8 cellular contexts compared by ENCODE assay signal in the genomic region with DNA sequence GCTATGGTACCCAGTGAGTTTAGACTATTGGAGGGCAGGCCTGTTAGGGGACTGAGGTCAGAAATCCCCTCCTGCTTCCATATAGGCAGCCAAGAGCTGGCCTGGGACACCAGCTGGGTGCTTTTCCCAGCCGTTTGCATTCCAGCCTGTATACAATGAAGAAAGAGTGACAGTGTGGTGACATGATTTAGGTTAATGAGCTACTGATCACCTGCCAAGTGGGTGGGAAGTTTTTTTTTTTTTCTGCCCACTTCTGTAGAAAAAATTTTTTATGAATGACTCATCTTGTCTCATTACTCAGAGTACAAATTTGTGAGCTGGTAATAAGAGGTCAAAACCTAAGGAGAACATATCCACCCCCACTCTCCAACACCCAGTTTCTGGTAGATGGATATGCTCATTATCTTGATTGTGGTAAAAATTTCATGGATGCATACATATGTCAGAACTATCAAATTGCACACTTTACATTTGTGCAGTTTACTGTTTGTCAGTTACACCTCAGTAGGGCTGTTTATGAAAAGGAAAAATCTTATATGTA. TPM values are rescaled to one million over a fixed set of nuclear protein-coding genes. Genes with fewer than 3 reads are reported as not detected.
DNase-seq lines count a peak whose midpoint lies in the region; ATAC-seq and TF ChIP-seq lines count a peak whose summit lies in the region.

No MANE protein-coding gene starts in this region.

- H3K4me3 ChIP-seq in lower lobe of right lung, result no peak overlapping the region

- peaks cover 6% of the 10 kb centered on the region for H3K4me1 Mint-ChIP-seq in activated T-helper 17 cell treated with anti-CD3 and anti-CD28 coated beads, Interleukin-2, amount 50 U/mL, for 72 hours

- H3K27ac Mint-ChIP-seq in activated T-helper 17 cell treated with anti-CD3 and anti-CD28 coated beads, Interleukin-2, amount 50 U/mL, for 72 hours, result no peak overlapping the region

- no peaks in the 10 kb centered on the region for H3K9me3 ChIP-seq in lower lobe of right lung

- H3K36me3 Mint-ChIP-seq in activated T-helper 17 cell treated with anti-CD3 and anti-CD28 coated beads, Interleukin-2, amount 50 U/mL, for 72 hours (ENCODE audit: low read depth), result no peaks in the 10 kb centered on the region

- H3K9me3 Mint-ChIP-seq in activated T-helper 17 cell treated with anti-CD3 and anti-CD28 coated beads, Interleukin-2, amount 50 U/mL, for 72 hours, result no peaks in the 10 kb centered on the region

- POLR2A ChIA-PET in HEK293T (lab: Yijun Ruan, JAX), result interaction anchor here (0.8 to 4.2 kb wide), 5 partner anchors 10 to 40 kb away, joined by 3 to 22 read pairs (median 3); a partner anchor contains a TSS

- intact Hi-C loops in lower lobe of right lung (cut with DNase I), result no loop called here

- no peaks in the 10 kb centered on the region for H3K4me1 ChIP-seq in lower lobe of right lung

- no peaks in the 10 kb centered on the region for H3K27me3 Mint-ChIP-seq in activated T-helper 17 cell treated with anti-CD3 and anti-CD28 coated beads, Interleukin-2, amount 50 U/mL, for 72 hours

- DNase-seq in Ammon's horn (ENCODE audit: low spot score) (peak; percentile 20), HEK293T (ENCODE audit: extremely low spot score) (no peak), lower lobe of right lung (no peak), NCI-H128 (lab: John Stamatoyannopoulos, UW; ENCODE audit: unreplicated experiment) (no peak)
- DNase-seq in activated effector memory CD4-positive, alpha-beta T cell treated with Interleukin-2 at 50 U/mL for 16 hours, result no peak

- H3K4me3 Mint-ChIP-seq in activated T-helper 17 cell treated with anti-CD3 and anti-CD28 coated beads, Interleukin-2, amount 50 U/mL, for 72 hours, result no peak overlapping the region

- H3K36me3 ChIP-seq in lower lobe of right lung, result no peaks in the 10 kb centered on the region

- H3K27me3 ChIP-seq in lower lobe of right lung (ENCODE audit: low read depth), result no peaks in the 10 kb centered on the region

- peak; percentile 91 for ATAC-seq in activated T-helper 17 cell treated with anti-CD3 and anti-CD28 coated beads, Interleukin-2, amount 50 U/mL, for 72 hours (replicated peaks)
- ATAC-seq in lower lobe of right lung (peak; percentile 70 to 88), GM21825 (IDR thresholded peaks at IDR 0.05; ENCODE audit: unreplicated experiment) (no peak), HG03135 (IDR thresholded peaks at IDR 0.05; ENCODE audit: unreplicated experiment) (no peak)

- CTCF ChIA-PET in HEK293T (lab: Yijun Ruan, JAX), result interaction anchor here (0.6 to 1.3 kb wide), 2 partner anchors 28 to 99 kb away, joined by 3 to 6 read pairs; no protein-coding TSS in a partner anchor

- TF ChIP-seq CTCF in lower lobe of right lung (IDR thresholded peaks at IDR 0.05), result no peak

- H3K27ac ChIP-seq in lower lobe of right lung, result no peak overlapping the region

TF ChIP-seq in HEK293T, 16 proteins besides CTCF, POLR2A, EP300 and RAD21:
- TF ChIP-seq FOXK2 (IDR thresholded peaks at IDR 0.05), result no peak
- no peak for TF ChIP-seq HDGF (IDR thresholded peaks at IDR 0.05; ENCODE audit: borderline replicate concordance)
- no peak for TF ChIP-seq TARDBP (IDR thresholded peaks at IDR 0.05)
- TF ChIP-seq, protein P1, sequence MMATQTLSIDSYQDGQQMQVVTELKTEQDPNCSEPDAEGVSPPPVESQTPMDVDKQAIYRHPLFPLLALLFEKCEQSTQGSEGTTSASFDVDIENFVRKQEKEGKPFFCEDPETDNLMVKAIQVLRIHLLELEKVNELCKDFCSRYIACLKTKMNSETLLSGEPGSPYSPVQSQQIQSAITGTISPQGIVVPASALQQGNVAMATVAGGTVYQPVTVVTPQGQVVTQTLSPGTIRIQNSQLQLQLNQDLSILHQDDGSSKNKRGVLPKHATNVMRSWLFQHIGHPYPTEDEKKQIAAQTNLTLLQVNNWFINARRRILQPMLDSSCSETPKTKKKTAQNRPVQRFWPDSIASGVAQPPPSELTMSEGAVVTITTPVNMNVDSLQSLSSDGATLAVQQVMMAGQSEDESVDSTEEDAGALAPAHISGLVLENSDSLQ (IDR thresholded peaks at IDR 0.05), result peak; percentile 78
- TF ChIP-seq ZNF384 (IDR thresholded peaks at IDR 0.05), result peak; percentile 85
- TF ChIP-seq LEF1 (IDR thresholded peaks at IDR 0.05; ENCODE audit: borderline replicate concordance), result no peak
TF ChIP-seq in HEK293T: peak in this region for 2.

RNA-seq across cellular contexts. Expression of a gene that starts 16.4 kb away (rescaled TPM):
- total RNA-seq in activated T-helper 17 cell treated with anti-CD3 and anti-CD28 coated beads, Interleukin-2, amount 50 U/mL, for 72 hours, result 1 to 10 TPM; 2.7 to 5.5 TPM
- total RNA-seq in lower lobe of right lung, result 52.9 TPM

RNA-seq across cellular contexts. Expression of a gene that starts 35.5 kb away (rescaled TPM):
- 10 to 100 TPM; 87.5 to 93.4 TPM for total RNA-seq in activated T-helper 17 cell treated with anti-CD3 and anti-CD28 coated beads, Interleukin-2, amount 50 U/mL, for 72 hours
- 98.1 TPM for total RNA-seq in lower lobe of right lung

RNA-seq across cellular contexts. Expression of a gene that starts 45.3 kb away (rescaled TPM):
- 1 to 10 TPM; 3.7 to 5.8 TPM for total RNA-seq in activated T-helper 17 cell treated with anti-CD3 and anti-CD28 coated beads, Interleukin-2, amount 50 U/mL, for 72 hours
- total RNA-seq in lower lobe of right lung, result 10.5 TPM

Comparison
In these comparisons a context has a peak if more than half of its experiments do, and no peak if none do; other contexts are left out.
1. ATAC-seq: peak in activated T-helper 17 cell treated with anti-CD3 and anti-CD28 coated beads, Interleukin-2, amount 50 U/mL, for 72 hours (single experiment) and lower lobe of right lung (2 of 2); none in GM21825 (single experiment) and HG03135 (single experiment).